In genomic region chr1:112954945-112955677, GRCh38 we compare ENCODE assay signal across 7 cellular contexts. TPM values are rescaled to one million over a fixed set of nuclear protein-coding genes. Genes with fewer than 3 reads are reported as not detected.
DNase-seq lines count a peak whose midpoint lies in the region; ATAC-seq and TF ChIP-seq lines count a peak whose summit lies in the region.

No MANE protein-coding gene starts in this region.

- H3K4me3 ChIP-seq in WI38 (ENCODE audit: low read depth, low read length): peak overlapping the region; percentile 86
- peak overlapping the region; percentile 76 for H3K4me3 ChIP-seq in kidney epithelial cell (ENCODE audit: low read depth, low read length)

- H3K27me3 ChIP-seq in kidney epithelial cell (ENCODE audit: control insufficient read depth, insufficient read depth, low read length): no peaks in the 10 kb centered on the region

- ATAC-seq in GM18499 (IDR thresholded peaks at IDR 0.05; ENCODE audit: insufficient read depth, unreplicated experiment): peak; percentile 5
- peak; percentile 9 for ATAC-seq in HG02840 (IDR thresholded peaks at IDR 0.05; ENCODE audit: low FRiP score, unreplicated experiment)

- DNase-seq in NCI-H1694 (lab: John Stamatoyannopoulos, UW): peak; percentile 19
- DNase-seq in central memory CD4-positive, alpha-beta T cell: peak; percentile 36
- no peak for DNase-seq in kidney epithelial cell (ENCODE audit: low read depth)
- DNase-seq in stimulated activated CD4-positive, alpha-beta T cell treated with anti-CD3 and anti-CD28 coated beads, Interleukin-1b, Interleukin-23, amount 100 ng/mL, for 48 hours: peak; percentile 72

- no peak for TF ChIP-seq CTCF in WI38 (IDR thresholded peaks at IDR 0.05; ENCODE audit: low read depth, low read length)
- TF ChIP-seq CTCF in kidney epithelial cell (IDR thresholded peaks at IDR 0.05; ENCODE audit: insufficient read depth, low read length, poor library complexity, severe bottlenecking): no peak

- no peaks in the 10 kb centered on the region for H3K36me3 ChIP-seq in kidney epithelial cell (ENCODE audit: control insufficient read depth, insufficient read depth, low read length)

RNA-seq across cellular contexts. Expression of gene SLC16A1, which starts 0.9 kb away (rescaled TPM):
- 73.3 and 93.6 TPM in 2 replicates for total RNA-seq in kidney epithelial cell
